1 cellular context compared by ENCODE assay signal in the genomic region with DNA sequence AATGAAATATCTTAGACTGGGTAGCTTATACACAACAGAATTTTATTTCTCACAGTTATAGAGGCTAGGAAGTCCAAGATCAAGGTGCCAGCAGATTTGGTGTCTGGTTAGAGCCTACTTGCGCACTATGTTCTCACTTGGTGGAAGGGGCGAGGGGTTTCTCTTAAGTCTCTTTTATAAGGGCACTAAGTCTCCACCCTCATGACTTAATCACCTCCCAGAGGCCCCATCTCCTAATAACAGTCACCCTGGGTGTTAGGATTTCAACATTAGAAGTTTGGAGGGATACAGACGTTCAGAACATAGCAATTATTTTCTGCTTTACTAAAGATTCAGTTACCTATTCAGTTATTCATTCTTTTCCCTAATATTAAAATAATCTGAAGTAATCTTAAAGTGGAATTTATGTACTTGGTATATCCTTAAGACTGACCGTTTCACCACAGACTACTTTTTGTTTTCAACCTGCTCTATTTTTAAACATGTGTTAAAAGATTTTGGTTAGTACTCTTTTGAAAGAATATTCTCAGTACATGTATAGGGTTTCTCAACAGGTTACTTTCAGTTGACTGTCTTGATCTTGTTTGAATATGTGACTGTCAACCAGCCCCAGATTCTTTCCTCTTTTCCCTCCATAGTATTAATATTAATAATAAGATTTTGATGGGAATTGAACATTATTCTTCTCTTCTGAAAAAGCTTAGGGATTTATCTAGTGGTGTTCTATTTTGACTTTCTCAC.
TF ChIP-seq lines count a peak whose summit lies in the region.

No MANE protein-coding gene starts in this region.

TF ChIP-seq in GM12878, 131 proteins besides CTCF, POLR2A, EP300 and RAD21 (continued from another document):
- TF ChIP-seq PKNOX1 (IDR thresholded peaks at IDR 0.05) (peak; percentile 68), RELB (IDR thresholded peaks at IDR 0.05; ENCODE audit: low read depth) (peak; percentile 38; the same call in 1 of the 2 replicates), TCF3 (IDR thresholded peaks at IDR 0.05; ENCODE audit: borderline replicate concordance, insufficient read depth, low read depth, low read length) (no peak), ZNF217 (IDR thresholded peaks at IDR 0.05) (no peak), NFIC (IDR thresholded peaks at IDR 0.05; ENCODE audit: low read depth, low read length) (peak; percentile 65; the same call in 1 of the 2 replicates), CEBPB (IDR thresholded peaks at IDR 0.05; ENCODE audit: borderline replicate concordance in 1 of 2, low read depth in 2 of 2, low read length in 2 of 2) (no peak), MEF2B (IDR thresholded peaks at IDR 0.05; ENCODE audit: partially characterized antibody, poor library complexity, severe bottlenecking) (peak; percentile 39), CREM (IDR thresholded peaks at IDR 0.05; ENCODE audit: low read depth) (no peak; the same call in 1 of the 2 replicates), JUND (IDR thresholded peaks at IDR 0.05; ENCODE audit: low read depth, low read length) (no peak), GABPA (IDR thresholded peaks at IDR 0.05; ENCODE audit: low read depth) (no peak), HDAC6 (IDR thresholded peaks at IDR 0.05; ENCODE audit: unreplicated experiment) (no peak), HDGF (IDR thresholded peaks at IDR 0.05) (no peak), RBBP5 (conservative IDR thresholded peaks at IDR 0.05) (no peak), MXI1 (IDR thresholded peaks at IDR 0.05; ENCODE audit: low read depth, low read length) (no peak), NFXL1 (IDR thresholded peaks at IDR 0.05; ENCODE audit: borderline replicate concordance) (no peak), MAX (IDR thresholded peaks at IDR 0.05; ENCODE audit: low read depth, low read length) (no peak), ZNF687 (IDR thresholded peaks at IDR 0.05) (no peak), CBX5 (IDR thresholded peaks at IDR 0.05; ENCODE audit: low read depth) (no peak), SMC3 (IDR thresholded peaks at IDR 0.05; ENCODE audit: borderline replicate concordance, low read length) (no peak), NRF1 (conservative IDR thresholded peaks at IDR 0.05; ENCODE audit: low read depth, low read length) (no peak), FOXM1 (IDR thresholded peaks at IDR 0.05; ENCODE audit: low read depth, low read length) (peak; percentile 64; the same call in 1 of the 2 replicates), SIN3A (IDR thresholded peaks at IDR 0.05; ENCODE audit: low read depth, low read length) (no peak), SMAD1 (IDR thresholded peaks at IDR 0.05; ENCODE audit: low read depth, partially characterized antibody) (no peak), STAT1 (conservative IDR thresholded peaks at IDR 0.05) (no peak), IKZF1 (conservative IDR thresholded peaks at IDR 0.05) (no peak), RUNX3 (IDR thresholded peaks at IDR 0.05; ENCODE audit: low read length) (peak; percentile 42; the same call in 1 of the 2 replicates), CHD1 (IDR thresholded peaks at IDR 0.05; ENCODE audit: low read depth, low read length) (no peak), MYC (IDR thresholded peaks at IDR 0.05; ENCODE audit: insufficient read depth, insufficient read length, insufficient replicate concordance, low read length, severe bottlenecking) (no peak), POU2F2 (IDR thresholded peaks at IDR 0.05; ENCODE audit: borderline replicate concordance, low read depth, low read length) (no peak), CREB1 (IDR thresholded peaks at IDR 0.05; ENCODE audit: low read depth) (no peak), RFX5 (IDR thresholded peaks at IDR 0.05; ENCODE audit: low read depth, low read length) (no peak), BCL11A (IDR thresholded peaks at IDR 0.05; ENCODE audit: low read depth, low read length) (no peak), ESRRA (IDR thresholded peaks at IDR 0.05; ENCODE audit: low read length) (no peak), CHD4 (IDR thresholded peaks at IDR 0.05) (no peak), FOS (IDR thresholded peaks at IDR 0.05; ENCODE audit: borderline replicate concordance, extremely low read depth, insufficient read length) (no peak), HSF1 (IDR thresholded peaks at IDR 0.05; ENCODE audit: low read depth, low read length) (no peak)
- TF ChIP-seq, protein P1, sequence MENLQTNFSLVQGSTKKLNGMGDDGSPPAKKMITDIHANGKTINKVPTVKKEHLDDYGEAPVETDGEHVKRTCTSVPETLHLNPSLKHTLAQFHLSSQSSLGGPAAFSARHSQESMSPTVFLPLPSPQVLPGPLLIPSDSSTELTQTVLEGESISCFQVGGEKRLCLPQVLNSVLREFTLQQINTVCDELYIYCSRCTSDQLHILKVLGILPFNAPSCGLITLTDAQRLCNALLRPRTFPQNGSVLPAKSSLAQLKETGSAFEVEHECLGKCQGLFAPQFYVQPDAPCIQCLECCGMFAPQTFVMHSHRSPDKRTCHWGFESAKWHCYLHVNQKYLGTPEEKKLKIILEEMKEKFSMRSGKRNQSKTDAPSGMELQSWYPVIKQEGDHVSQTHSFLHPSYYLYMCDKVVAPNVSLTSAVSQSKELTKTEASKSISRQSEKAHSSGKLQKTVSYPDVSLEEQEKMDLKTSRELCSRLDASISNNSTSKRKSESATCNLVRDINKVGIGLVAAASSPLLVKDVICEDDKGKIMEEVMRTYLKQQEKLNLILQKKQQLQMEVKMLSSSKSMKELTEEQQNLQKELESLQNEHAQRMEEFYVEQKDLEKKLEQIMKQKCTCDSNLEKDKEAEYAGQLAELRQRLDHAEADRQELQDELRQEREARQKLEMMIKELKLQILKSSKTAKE (IDR thresholded peaks at IDR 0.05; ENCODE audit: low read depth, poor library complexity, severe bottlenecking) = no peak
- TF ChIP-seq, protein P2, sequence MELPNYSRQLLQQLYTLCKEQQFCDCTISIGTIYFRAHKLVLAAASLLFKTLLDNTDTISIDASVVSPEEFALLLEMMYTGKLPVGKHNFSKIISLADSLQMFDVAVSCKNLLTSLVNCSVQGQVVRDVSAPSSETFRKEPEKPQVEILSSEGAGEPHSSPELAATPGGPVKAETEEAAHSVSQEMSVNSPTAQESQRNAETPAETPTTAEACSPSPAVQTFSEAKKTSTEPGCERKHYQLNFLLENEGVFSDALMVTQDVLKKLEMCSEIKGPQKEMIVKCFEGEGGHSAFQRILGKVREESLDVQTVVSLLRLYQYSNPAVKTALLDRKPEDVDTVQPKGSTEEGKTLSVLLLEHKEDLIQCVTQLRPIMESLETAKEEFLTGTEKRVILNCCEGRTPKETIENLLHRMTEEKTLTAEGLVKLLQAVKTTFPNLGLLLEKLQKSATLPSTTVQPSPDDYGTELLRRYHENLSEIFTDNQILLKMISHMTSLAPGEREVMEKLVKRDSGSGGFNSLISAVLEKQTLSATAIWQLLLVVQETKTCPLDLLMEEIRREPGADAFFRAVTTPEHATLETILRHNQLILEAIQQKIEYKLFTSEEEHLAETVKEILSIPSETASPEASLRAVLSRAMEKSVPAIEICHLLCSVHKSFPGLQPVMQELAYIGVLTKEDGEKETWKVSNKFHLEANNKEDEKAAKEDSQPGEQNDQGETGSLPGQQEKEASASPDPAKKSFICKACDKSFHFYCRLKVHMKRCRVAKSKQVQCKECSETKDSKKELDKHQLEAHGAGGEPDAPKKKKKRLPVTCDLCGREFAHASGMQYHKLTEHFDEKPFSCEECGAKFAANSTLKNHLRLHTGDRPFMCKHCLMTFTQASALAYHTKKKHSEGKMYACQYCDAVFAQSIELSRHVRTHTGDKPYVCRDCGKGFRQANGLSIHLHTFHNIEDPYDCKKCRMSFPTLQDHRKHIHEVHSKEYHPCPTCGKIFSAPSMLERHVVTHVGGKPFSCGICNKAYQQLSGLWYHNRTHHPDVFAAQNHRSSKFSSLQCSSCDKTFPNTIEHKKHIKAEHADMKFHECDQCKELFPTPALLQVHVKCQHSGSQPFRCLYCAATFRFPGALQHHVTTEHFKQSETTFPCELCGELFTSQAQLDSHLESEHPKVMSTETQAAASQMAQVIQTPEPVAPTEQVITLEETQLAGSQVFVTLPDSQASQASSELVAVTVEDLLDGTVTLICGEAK (IDR thresholded peaks at IDR 0.05; ENCODE audit: borderline replicate concordance) = no peak
- TF ChIP-seq, protein P3, sequence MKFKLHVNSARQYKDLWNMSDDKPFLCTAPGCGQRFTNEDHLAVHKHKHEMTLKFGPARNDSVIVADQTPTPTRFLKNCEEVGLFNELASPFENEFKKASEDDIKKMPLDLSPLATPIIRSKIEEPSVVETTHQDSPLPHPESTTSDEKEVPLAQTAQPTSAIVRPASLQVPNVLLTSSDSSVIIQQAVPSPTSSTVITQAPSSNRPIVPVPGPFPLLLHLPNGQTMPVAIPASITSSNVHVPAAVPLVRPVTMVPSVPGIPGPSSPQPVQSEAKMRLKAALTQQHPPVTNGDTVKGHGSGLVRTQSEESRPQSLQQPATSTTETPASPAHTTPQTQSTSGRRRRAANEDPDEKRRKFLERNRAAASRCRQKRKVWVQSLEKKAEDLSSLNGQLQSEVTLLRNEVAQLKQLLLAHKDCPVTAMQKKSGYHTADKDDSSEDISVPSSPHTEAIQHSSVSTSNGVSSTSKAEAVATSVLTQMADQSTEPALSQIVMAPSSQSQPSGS (IDR thresholded peaks at IDR 0.05; ENCODE audit: low read length) = peak; percentile 40; the same call in 1 of the 2 replicates
- TF ChIP-seq, protein P4, sequence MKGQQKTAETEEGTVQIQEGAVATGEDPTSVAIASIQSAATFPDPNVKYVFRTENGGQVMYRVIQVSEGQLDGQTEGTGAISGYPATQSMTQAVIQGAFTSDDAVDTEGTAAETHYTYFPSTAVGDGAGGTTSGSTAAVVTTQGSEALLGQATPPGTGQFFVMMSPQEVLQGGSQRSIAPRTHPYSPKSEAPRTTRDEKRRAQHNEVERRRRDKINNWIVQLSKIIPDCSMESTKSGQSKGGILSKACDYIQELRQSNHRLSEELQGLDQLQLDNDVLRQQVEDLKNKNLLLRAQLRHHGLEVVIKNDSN (IDR thresholded peaks at IDR 0.05; ENCODE audit: borderline replicate concordance, extremely low read length, insufficient read depth, low read depth, low read length) = no peak
